13 cellular contexts compared by ENCODE assay signal in the genomic region with DNA sequence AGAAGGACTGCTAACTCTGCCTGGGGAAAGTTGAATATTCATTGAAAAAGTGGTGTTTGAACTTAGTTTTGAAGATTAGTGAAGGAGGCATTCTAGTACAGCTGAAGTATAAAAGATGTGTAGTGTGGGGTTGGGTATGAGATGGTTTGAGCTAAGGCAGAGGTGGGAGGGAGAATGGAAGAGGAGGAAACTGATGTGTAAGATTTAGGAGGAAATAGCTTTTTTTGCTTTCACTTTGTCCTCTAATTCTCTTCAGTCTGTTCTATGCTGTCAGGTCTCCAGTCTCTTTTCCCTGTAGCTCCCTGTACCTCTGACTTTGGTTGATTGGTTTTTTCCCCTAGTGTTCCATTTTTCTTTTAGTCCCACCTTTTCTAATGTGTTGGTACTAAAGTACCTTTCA. TPM values are rescaled to one million over a fixed set of nuclear protein-coding genes. Genes with fewer than 3 reads are reported as not detected.
DNase-seq lines count a peak whose midpoint lies in the region; ATAC-seq lines count a peak whose summit lies in the region.
"Had no signal": no experiment of that assay in that cellular context is flagged by ENCODE, and none has a peak within 500 bp of the region (broad histone marks: within the 10 kb centered on the region; RNA-seq: fewer than 3 reads in every experiment).

No MANE protein-coding gene starts in this region.

- no peak overlapping the region for H3K4me3 ChIP-seq in BLaER1
- H3K4me3 ChIP-seq in H7 (ENCODE audit: insufficient read depth, low read depth, low read length) = no peak overlapping the region
- H3K4me3 ChIP-seq: esophagus squamous epithelium, right atrium auricular region, upper lobe of left lung had no signal

- no peaks in the 10 kb centered on the region for H3K36me3 Mint-ChIP-seq in IgD-negative memory B cell
- H3K36me3 Mint-ChIP-seq in activated naive CD8-positive, alpha-beta T cell treated with anti-CD3 and anti-CD28 coated beads, Interleukin-2, amount 50 U/mL, for 24 hours (ENCODE audit: low read depth) = peaks cover 1% of the 10 kb centered on the region

- H3K9me3 ChIP-seq in BLaER1 = no peaks in the 10 kb centered on the region
- H3K9me3 ChIP-seq: esophagus squamous epithelium, right atrium auricular region, upper lobe of left lung had no signal

- H3K9me3 Mint-ChIP-seq in IgD-negative memory B cell = no peaks in the 10 kb centered on the region
- H3K9me3 Mint-ChIP-seq in activated naive CD8-positive, alpha-beta T cell treated with anti-CD3 and anti-CD28 coated beads, Interleukin-2, amount 50 U/mL, for 24 hours = no peaks in the 10 kb centered on the region

- peaks cover 99% of the 10 kb centered on the region for H4K20me1 ChIP-seq in BLaER1

- H3K27me3 ChIP-seq in BLaER1 (no peaks in the 10 kb centered on the region), H7 (ENCODE audit: control insufficient read depth, insufficient read depth, low read length) (no peaks in the 10 kb centered on the region)
- H3K27me3 ChIP-seq: esophagus squamous epithelium, right atrium auricular region, upper lobe of left lung had no signal

- H3K27ac ChIP-seq in BLaER1 = no peak overlapping the region
- H3K27ac ChIP-seq: esophagus squamous epithelium, right atrium auricular region had no signal

- H3K27ac Mint-ChIP-seq in IgD-negative memory B cell = peak overlapping the region; percentile 30 to 83 (median 44)
- peak overlapping the region; percentile 93 for H3K27ac Mint-ChIP-seq in activated naive CD8-positive, alpha-beta T cell treated with anti-CD3 and anti-CD28 coated beads, Interleukin-2, amount 50 U/mL, for 24 hours

- H3K36me3 ChIP-seq in BLaER1 (peaks cover 16% of the 10 kb centered on the region; the same call in 1 of the 2 replicates), H7 (replicated peaks; ENCODE audit: control insufficient read depth, insufficient read depth, low read length) (no peaks in the 10 kb centered on the region)
- H3K36me3 ChIP-seq: right atrium auricular region had no signal

- peak overlapping the region; percentile 44 for H3K4me2 ChIP-seq in BLaER1

- ATAC-seq in GM18498 (IDR thresholded peaks at IDR 0.05; ENCODE audit: unreplicated experiment) = peak; percentile 50
- peak; percentile 76 for ATAC-seq in activated naive CD8-positive, alpha-beta T cell treated with anti-CD3 and anti-CD28 coated beads, Interleukin-2, amount 50 U/mL, for 24 hours
- ATAC-seq: SK-N-SH treated with all-trans-retinoic acid at 6 μM for 48 hours had no signal

- no peak overlapping the region for H3K9ac ChIP-seq in BLaER1

- no peaks in the 10 kb centered on the region for H3K27me3 Mint-ChIP-seq in IgD-negative memory B cell
- H3K27me3 Mint-ChIP-seq in activated naive CD8-positive, alpha-beta T cell treated with anti-CD3 and anti-CD28 coated beads, Interleukin-2, amount 50 U/mL, for 24 hours = no peaks in the 10 kb centered on the region

- H3K4me3 Mint-ChIP-seq in IgD-negative memory B cell = peak overlapping the region in 3 of 4 donors; percentile 18 to 84 (median 81)
- peak overlapping the region; percentile 83 for H3K4me3 Mint-ChIP-seq in activated naive CD8-positive, alpha-beta T cell treated with anti-CD3 and anti-CD28 coated beads, Interleukin-2, amount 50 U/mL, for 24 hours

- H3K4me1 Mint-ChIP-seq in IgD-negative memory B cell = peaks cover 40 to 61% (median 59%) of the 10 kb centered on the region in 3 donors
- H3K4me1 Mint-ChIP-seq in activated naive CD8-positive, alpha-beta T cell treated with anti-CD3 and anti-CD28 coated beads, Interleukin-2, amount 50 U/mL, for 24 hours = peaks cover 81% of the 10 kb centered on the region

- H3K4me1 ChIP-seq in BLaER1 = peaks cover 16% of the 10 kb centered on the region

- no peak for DNase-seq in activated naive CD8-positive, alpha-beta T cell treated with anti-CD3 and anti-CD28 coated beads, Interleukin-2, amount 50 U/mL, for 24 hours
- DNase-seq in NCI-H2227 (lab: John Stamatoyannopoulos, UW; ENCODE audit: unreplicated experiment) = no peak
- no peak for DNase-seq in GM19240 (ENCODE audit: insufficient read length, low spot score)
- DNase-seq in glomerular visceral epithelial cell (ENCODE audit: extremely low spot score) = no peak
- DNase-seq in H7 = no peak
- DNase-seq: esophagus squamous epithelium, NCI-H1436, upper lobe of left lung had no signal

RNA-seq across cellular contexts. Expression of gene CREBRF, which starts 9.0 kb away (rescaled TPM):
- 53.6 TPM for polyA plus RNA-seq in IgD-negative memory B cell
- total RNA-seq in H7 (2014; rRNA removed; shearing (Covaris generic)) = 8.7 and 18.1 TPM in 2 replicates
